Comparison of ENCODE assay signal across 8 cellular contexts in genomic region chr1:6491076-6491449, GRCh38. TPM values are rescaled to one million over a fixed set of nuclear protein-coding genes. Genes with fewer than 3 reads are reported as not detected.
A peak's percentile ranks its signal among the peaks of the same experiment; 100 is the strongest.
DNase-seq lines count a peak whose midpoint lies in the region; ATAC-seq, FAIRE-seq and TF ChIP-seq lines count a peak whose summit lies in the region.

No MANE protein-coding gene starts in this region.

- no peaks in the 10 kb centered on the region for H3K36me3 Mint-ChIP-seq in activated T-cell treated with anti-CD3 and anti-CD28 coated beads, Interleukin-2, amount 50 U/mL, for 24 hours (ENCODE audit: low read depth)

- no peak for FAIRE-seq in HepG2 (lab: Jason Lieb, UNC)

- no TSS peak for BruUV-seq in HepG2 (replicated peaks; lab: Mats Ljungman, UMichigan)

- CTCF ChIA-PET in HepG2 (lab: Yijun Ruan, JAX; ENCODE audit: low intra/inter-chr PET ratio, low total read pairs) = no interaction called here

- TF ChIP-seq POLR2A in HepG2 (IDR thresholded peaks at IDR 0.05; ENCODE audit: insufficient read depth in 1 of 2, low read depth in 2 of 2, low read length in 2 of 2) = no peak

- peak overlapping the region; percentile 79 for H3K4me3 Mint-ChIP-seq in activated T-cell treated with anti-CD3 and anti-CD28 coated beads, Interleukin-2, amount 50 U/mL, for 24 hours

- H3K9me3 Mint-ChIP-seq in activated T-cell treated with anti-CD3 and anti-CD28 coated beads, Interleukin-2, amount 50 U/mL, for 24 hours = no peaks in the 10 kb centered on the region

- intact Hi-C loops in ascending aorta (cut with DNase I) (loop anchor here (2.0 kb wide), 1 partner anchor 64 kb away; the partner anchor contains the start of genes NOL9 and TAS1R1), HepG2 (cut with micrococcal nuclease; ENCODE audit: unreplicated experiment) (no loop called here), tibial artery (cut with DNase I; ENCODE audit: low total_unique reads) (no loop called here)

- no peaks in the 10 kb centered on the region for H3K36me3 ChIP-seq in ascending aorta
- H3K36me3 ChIP-seq in HepG2 (replicated peaks in 1 of 2; ENCODE audit: control insufficient read depth in 1 of 2, insufficient read depth in 2 of 2, low read length in 2 of 2) = no peaks in the 10 kb centered on the region
- H3K36me3 ChIP-seq in tibial artery = no peaks in the 10 kb centered on the region

- H3K4me3 ChIP-seq in ascending aorta = peak overlapping the region; percentile 76 to 85
- H3K4me3 ChIP-seq in HepG2 (replicated peaks in 1 of 3; ENCODE audit: insufficient read depth in 1 of 3, low read depth in 2 of 3, low read length in 3 of 3) = peak overlapping the region; percentile 88 to 99 (median 89)
- H3K4me3 ChIP-seq in tibial artery = peak overlapping the region; percentile 48 to 53

- peaks cover 5 to 17% of the 10 kb centered on the region in 2 donors for H3K4me1 ChIP-seq in ascending aorta
- peaks cover 50% of the 10 kb centered on the region for H3K4me1 ChIP-seq in HepG2 (ENCODE audit: insufficient read depth, low read length)
- H3K4me1 ChIP-seq in tibial artery = peaks cover 3 to 36% (median 20%) of the 10 kb centered on the region in 4 donors

- H2AFZ ChIP-seq in HepG2 (ENCODE audit: low read length) = no peak overlapping the region

- H3K4me1 Mint-ChIP-seq in activated T-cell treated with anti-CD3 and anti-CD28 coated beads, Interleukin-2, amount 50 U/mL, for 24 hours (ENCODE audit: low read depth) = peaks cover 24% of the 10 kb centered on the region

- peak overlapping the region; percentile 97 for H3K4me2 ChIP-seq in HepG2 (ENCODE audit: low read depth, low read length)

- ATAC-seq in HepG2 (no peak; the same call in 2 of the 3 replicates), HG02623 (IDR thresholded peaks at IDR 0.05; ENCODE audit: unreplicated experiment) (no peak), GM18861 (IDR thresholded peaks at IDR 0.05; ENCODE audit: unreplicated experiment) (no peak)

- DNase-seq in activated T-cell treated with anti-CD3 and anti-CD28 coated beads, Interleukin-2, amount 50 U/mL, for 24 hours = no peak
- DNase-seq in activated T-cell treated with anti-CD3 and anti-CD28 coated beads, Interleukin-2, amount 50 U/mL, for 1 hour = no peak
- DNase-seq in ascending aorta (ENCODE audit: low spot score in 2 of 2) (no peak), HepG2 (ENCODE audit: low spot score) (no peak), tibial artery (no peak), midbrain (lab: John Stamatoyannopoulos, UW) (no peak)

- TF ChIP-seq RAD21 in HepG2 (CRISPR knock-in tag; IDR thresholded peaks at IDR 0.05) = no peak

- H4K20me1 ChIP-seq in HepG2 (ENCODE audit: insufficient read depth, low read length) = no peaks in the 10 kb centered on the region

- POLR2A ChIA-PET in HepG2 (lab: Yijun Ruan, JAX) = interaction anchor here (1.0 to 2.9 kb wide), 6 partner anchors 9 to 156 kb away, joined by 3 to 13 read pairs (median 5); partner anchors contain the start of genes NOL9 and TAS1R1

- H3K27me3 Mint-ChIP-seq in activated T-cell treated with anti-CD3 and anti-CD28 coated beads, Interleukin-2, amount 50 U/mL, for 24 hours = peaks cover 23% of the 10 kb centered on the region

- peak overlapping the region; percentile 76 for H3K9ac ChIP-seq in HepG2 (ENCODE audit: insufficient read depth, low read depth, low read length)

- H3K79me2 ChIP-seq in HepG2 (ENCODE audit: insufficient read depth, low read length) = no peaks in the 10 kb centered on the region

- H3K27ac Mint-ChIP-seq in activated T-cell treated with anti-CD3 and anti-CD28 coated beads, Interleukin-2, amount 50 U/mL, for 24 hours = peak overlapping the region; percentile 67

- TF ChIP-seq CTCF in ascending aorta (IDR thresholded peaks at IDR 0.05) (no peak), HepG2 (CRISPR knock-in tag; IDR thresholded peaks at IDR 0.05) (no peak), tibial artery (IDR thresholded peaks at IDR 0.05) (no peak)

- in situ Hi-C loops in HepG2 (cut with HindIII; ENCODE audit: extremely low pct_ligation_motif_present, low pct_unique_long_range_greater_than_20kb) = loop anchor here (25.0 kb wide), 1 partner anchor 721 kb away; no protein-coding TSS in a partner anchor

- H3K9me3 ChIP-seq in ascending aorta = no peaks in the 10 kb centered on the region
- H3K9me3 ChIP-seq in HepG2 (ENCODE audit: low read length) = no peaks in the 10 kb centered on the region
- no peaks in the 10 kb centered on the region for H3K9me3 ChIP-seq in tibial artery

- 1% methylated on average over 6 of the region's 6 CpGs for WGBS in HepG2 (ENCODE audit: low lambda C conversion rate)

- H3K27me3 ChIP-seq in ascending aorta (no peaks in the 10 kb centered on the region), HepG2 (ENCODE audit: control insufficient read depth in 1 of 2, insufficient read depth in 2 of 2, low read length in 2 of 2) (no peaks in the 10 kb centered on the region; a peak in 1 of 5 replicates), tibial artery (peaks cover 0 to 23% of the 10 kb centered on the region in 2 donors)

- TF ChIP-seq EP300 in HepG2 (IDR thresholded peaks at IDR 0.05; ENCODE audit: low read depth in 2 of 2, low read length in 2 of 2) = no peak
- no peak for TF ChIP-seq EP300 in HepG2 (CRISPR knock-in tag; IDR thresholded peaks at IDR 0.05; ENCODE audit: borderline replicate concordance)

- H3K27ac ChIP-seq in ascending aorta (peak overlapping the region; percentile 5 to 50), HepG2 (ENCODE audit: extremely low read length, insufficient read depth, low read length) (peak overlapping the region; percentile 59), tibial artery (peak overlapping the region in 1 of 2 donors; percentile 32)

TF ChIP-seq in HepG2, 621 proteins besides CTCF, POLR2A, EP300 and RAD21 (continues in another document):
- TF ChIP-seq ZSCAN21 (CRISPR knock-in tag; IDR thresholded peaks at IDR 0.05; ENCODE audit: borderline replicate concordance) = 0 out of 2 replicates have a peak, but pooled peaks have one; percentile 19

RNA-seq across cellular contexts. Expression of gene PLEKHG5, which starts 0.4 kb away (rescaled TPM):
- 11.4 TPM for total RNA-seq in ascending aorta
- total RNA-seq in HepG2 (2016; rRNA removed; fragmentation: Illumina TruSeq; extraction: Trizol) = 1.9 and 3.5 TPM in 2 replicates
- total RNA-seq in HepG2 (2016; cell fraction: cytosol; rRNA removed; fragmentation: Illumina TruSeq; extraction: Trizol; ENCODE audit: low read depth) = 0.51 and 0.62 TPM in 2 replicates
- 1.4 and 3.4 TPM in 2 replicates for total RNA-seq in HepG2 (2016; cell fraction: insoluble cytoplasmic fraction; rRNA removed; fragmentation: Illumina TruSeq; extraction: Trizol)
- 0.99 and 1.2 TPM in 2 replicates for total RNA-seq in HepG2 (2016; cell fraction: membrane; rRNA removed; fragmentation: Illumina TruSeq; extraction: Trizol)
- total RNA-seq in HepG2 (2016; cell fraction: nucleus; rRNA removed; fragmentation: Illumina TruSeq; extraction: Trizol) = 3.3 and 4.4 TPM in 2 replicates
- polyA plus RNA-seq in HepG2 (2011; rRNA removed) = 1.9 and 2.6 TPM in 2 replicates
- 1.1 and 1.7 TPM in 2 replicates for polyA plus RNA-seq in HepG2 (2011; cell fraction: cytosol; rRNA removed)
- polyA plus RNA-seq in HepG2 (2011; cell fraction: nucleus; rRNA removed) = 17.2 and 22.8 TPM in 2 replicates
- 1.4 and 1.5 TPM in 2 replicates for polyA plus RNA-seq in HepG2 (2012)
- polyA plus RNA-seq in HepG2 (2016; cell fraction: cytosol; fragmentation: Illumina TruSeq; extraction: Trizol; ENCODE audit: low read depth) = 0.23 and 0.25 TPM in 2 replicates
- 1.9 and 2.0 TPM in 2 replicates for polyA plus RNA-seq in HepG2 (2016; cell fraction: insoluble cytoplasmic fraction; fragmentation: Illumina TruSeq; extraction: Trizol; ENCODE audit: low read depth)
- polyA plus RNA-seq in HepG2 (2016; cell fraction: membrane; fragmentation: Illumina TruSeq; extraction: Trizol; ENCODE audit: low read depth) = 0.45 and 0.71 TPM in 2 replicates
- 9.3 and 11.3 TPM in 2 replicates for polyA plus RNA-seq in HepG2 (2016; cell fraction: nucleus; fragmentation: Illumina TruSeq; extraction: Trizol; ENCODE audit: insufficient read depth, low read depth)
- polyA minus RNA-seq in HepG2 (2011; rRNA and poly(A)+ RNA removed; ENCODE audit: low replicate concordance) = 1.9 and 3.8 TPM in 2 replicates
- 1.4 TPM in 2 replicates for polyA minus RNA-seq in HepG2 (2011; cell fraction: cytosol; rRNA and poly(A)+ RNA removed)
- polyA minus RNA-seq in HepG2 (2011; cell fraction: nucleus; rRNA and poly(A)+ RNA removed) = 2.6 and 3.0 TPM in 2 replicates

RNA-seq across cellular contexts. Expression of gene TNFRSF25, which starts 25.1 kb away (rescaled TPM):
- total RNA-seq in ascending aorta (18.0 TPM), HepG2 (2016; rRNA removed; fragmentation: Illumina TruSeq; extraction: Trizol) (0.55 and 1.5 TPM in 2 replicates)
- total RNA-seq in HepG2 (2016; cell fraction: cytosol; rRNA removed; fragmentation: Illumina TruSeq; extraction: Trizol; ENCODE audit: low read depth) = 0.40 and 0.44 TPM in 2 replicates
- total RNA-seq in HepG2 (2016; cell fraction: insoluble cytoplasmic fraction; rRNA removed; fragmentation: Illumina TruSeq; extraction: Trizol) = 0.13 and 0.97 TPM in 2 replicates
- 0.34 and 0.37 TPM in 2 replicates for total RNA-seq in HepG2 (2016; cell fraction: membrane; rRNA removed; fragmentation: Illumina TruSeq; extraction: Trizol)
- total RNA-seq in HepG2 (2016; cell fraction: nucleus; rRNA removed; fragmentation: Illumina TruSeq; extraction: Trizol) = 1.5 and 1.6 TPM in 2 replicates
- polyA plus RNA-seq in HepG2 (2011; rRNA removed) = 1.4 and 1.6 TPM in 2 replicates
- 0.47 and 0.64 TPM in 2 replicates for polyA plus RNA-seq in HepG2 (2011; cell fraction: cytosol; rRNA removed)
- polyA plus RNA-seq in HepG2 (2011; cell fraction: nucleus; rRNA removed) = 18.5 and 21.8 TPM in 2 replicates
- 3.9 and 4.6 TPM in 2 replicates for polyA plus RNA-seq in HepG2 (2012)
- polyA plus RNA-seq in HepG2 (2016; cell fraction: cytosol; fragmentation: Illumina TruSeq; extraction: Trizol; ENCODE audit: low read depth) = 0.43 TPM in 1 of 2 replicates, not detected in the other
- 0.17 and 0.44 TPM in 2 replicates for polyA plus RNA-seq in HepG2 (2016; cell fraction: insoluble cytoplasmic fraction; fragmentation: Illumina TruSeq; extraction: Trizol; ENCODE audit: low read depth)
- 0.17 TPM in 1 of 2 replicates, not detected in the other for polyA plus RNA-seq in HepG2 (2016; cell fraction: membrane; fragmentation: Illumina TruSeq; extraction: Trizol; ENCODE audit: low read depth)
- polyA plus RNA-seq in HepG2 (2016; cell fraction: nucleus; fragmentation: Illumina TruSeq; extraction: Trizol; ENCODE audit: insufficient read depth, low read depth) = 5.2 and 7.0 TPM in 2 replicates
- 0.68 and 1.8 TPM in 2 replicates for polyA minus RNA-seq in HepG2 (2011; rRNA and poly(A)+ RNA removed; ENCODE audit: low replicate concordance)
- not detected in 2 replicates for polyA minus RNA-seq in HepG2 (2011; cell fraction: cytosol; rRNA and poly(A)+ RNA removed)
- polyA minus RNA-seq in HepG2 (2011; cell fraction: nucleus; rRNA and poly(A)+ RNA removed) = 1.3 and 1.9 TPM in 2 replicates
